Comparison of ENCODE assay signal across 11 cellular contexts in genomic region chr13:99215466-99215865, GRCh38. TPM values are rescaled to one million over a fixed set of nuclear protein-coding genes. Genes with fewer than 3 reads are reported as not detected.
DNase-seq lines count a peak whose midpoint lies in the region; ATAC-seq, FAIRE-seq and TF ChIP-seq lines count a peak whose summit lies in the region.
"Had no signal": no experiment of that assay in that cellular context is flagged by ENCODE, and none has a peak within 500 bp of the region (broad histone marks: within the 10 kb centered on the region; RNA-seq: fewer than 3 reads in every experiment).

No MANE protein-coding gene starts in this region.

- ATAC-seq in central memory CD8-positive, alpha-beta T cell (replicated peaks; ENCODE audit: extremely low read depth, poor library complexity, severe bottlenecking), result peak; percentile 72
- ATAC-seq in GM21529 (IDR thresholded peaks at IDR 0.05; ENCODE audit: unreplicated experiment) (no peak), GM18511 (IDR thresholded peaks at IDR 0.05; ENCODE audit: unreplicated experiment) (no peak)

- H3K36me3 Mint-ChIP-seq in activated CD4-positive, alpha-beta T cell treated with anti-CD3 and anti-CD28 coated beads, Interleukin-2, amount 10 ng/mL, durations not matched to agents 24 days and 14 days (ENCODE audit: low read depth), result peaks cover 23% of the 10 kb centered on the region
- peaks cover 21% of the 10 kb centered on the region for H3K36me3 Mint-ChIP-seq in central memory CD8-positive, alpha-beta T cell (ENCODE audit: insufficient read depth)

- H3K27ac ChIP-seq in KOPT-K1 (ENCODE audit: low read depth, low read length, poor library complexity, severe bottlenecking), result peak overlapping the region; percentile 87
- H3K27ac ChIP-seq: ascending aorta had no signal

- peaks cover 10% of the 10 kb centered on the region; the same call in 1 of the 2 replicates for H3K36me3 ChIP-seq in KOPT-K1 (ENCODE audit: insufficient read depth, low read length)

- peak overlapping the region; percentile 83 for H3K4me3 Mint-ChIP-seq in activated CD4-positive, alpha-beta T cell treated with anti-CD3 and anti-CD28 coated beads, Interleukin-2, amount 10 ng/mL, durations not matched to agents 24 days and 14 days
- peak overlapping the region; percentile 84 for H3K4me3 Mint-ChIP-seq in central memory CD8-positive, alpha-beta T cell

- no peak for FAIRE-seq in D721Med (lab: Jason Lieb, UNC)

- no peaks in the 10 kb centered on the region for H3K9me3 ChIP-seq in KOPT-K1 (ENCODE audit: insufficient read depth, low read length, poor library complexity, severe bottlenecking)
- H3K9me3 ChIP-seq: ascending aorta had no signal

- peak; percentile 90 for DNase-seq in activated CD4-positive, alpha-beta T cell treated with anti-CD3 and anti-CD28 coated beads, Interleukin-2, amount 10 ng/mL, durations not matched to agents 24 days and 14 days
- peak; percentile 35 to 63 for DNase-seq in central memory CD8-positive, alpha-beta T cell (ENCODE audit: low spot score in 2 of 2)
- DNase-seq in stimulated activated CD4-positive, alpha-beta T cell treated with anti-CD3 and anti-CD28 coated beads, Interleukin-2, amount 100 ng/mL, for 24 hours, result peak; percentile 57 to 58
- DNase-seq in SHP77 treated with DMSO at 0.1 percent for 48 hours (lab: John Stamatoyannopoulos, UW), result no peak
- DNase-seq in D721Med (ENCODE audit: insufficient read length, low spot score), result no peak
- DNase-seq: NCI-H1092 had no signal

- no peak for TF ChIP-seq CTCF in D721Med (IDR thresholded peaks at IDR 0.05; ENCODE audit: insufficient read depth, missing control alignments)

- intact Hi-C loops in activated CD4-positive, alpha-beta T cell treated with anti-CD3 and anti-CD28 coated beads, Interleukin-2, amount 10 ng/mL, durations not matched to agents 24 days and 14 days (cut with micrococcal nuclease), result loop anchor here (1.0 to 10.0 kb wide), 6 partner anchors 43 to 1179 kb away; partner anchors contain the start of genes GPR18 and STK24

- H3K4me1 Mint-ChIP-seq in activated CD4-positive, alpha-beta T cell treated with anti-CD3 and anti-CD28 coated beads, Interleukin-2, amount 10 ng/mL, durations not matched to agents 24 days and 14 days, result peaks cover 69% of the 10 kb centered on the region
- peaks cover 66% of the 10 kb centered on the region for H3K4me1 Mint-ChIP-seq in central memory CD8-positive, alpha-beta T cell

- no peaks in the 10 kb centered on the region for H3K27me3 Mint-ChIP-seq in activated CD4-positive, alpha-beta T cell treated with anti-CD3 and anti-CD28 coated beads, Interleukin-2, amount 10 ng/mL, durations not matched to agents 24 days and 14 days
- no peaks in the 10 kb centered on the region for H3K27me3 Mint-ChIP-seq in central memory CD8-positive, alpha-beta T cell

- H3K9me3 Mint-ChIP-seq in activated CD4-positive, alpha-beta T cell treated with anti-CD3 and anti-CD28 coated beads, Interleukin-2, amount 10 ng/mL, durations not matched to agents 24 days and 14 days, result no peaks in the 10 kb centered on the region
- no peaks in the 10 kb centered on the region for H3K9me3 Mint-ChIP-seq in central memory CD8-positive, alpha-beta T cell

- peak overlapping the region; percentile 92 for H3K27ac Mint-ChIP-seq in activated CD4-positive, alpha-beta T cell treated with anti-CD3 and anti-CD28 coated beads, Interleukin-2, amount 10 ng/mL, durations not matched to agents 24 days and 14 days
- H3K27ac Mint-ChIP-seq in central memory CD8-positive, alpha-beta T cell (ENCODE audit: low read depth), result peak overlapping the region; percentile 89

RNA-seq across cellular contexts. Expression of gene UBAC2, which starts 14.8 kb away (rescaled TPM):
- 52.6 and 52.8 TPM in 2 replicates for total RNA-seq in activated CD4-positive, alpha-beta T cell treated with anti-CD3 and anti-CD28 coated beads, Interleukin-2, amount 10 ng/mL, durations not matched to agents 24 days and 14 days

RNA-seq across cellular contexts. Expression of gene GPR18, which starts 42.7 kb away (rescaled TPM):
- 5.9 and 6.3 TPM in 2 replicates for total RNA-seq in activated CD4-positive, alpha-beta T cell treated with anti-CD3 and anti-CD28 coated beads, Interleukin-2, amount 10 ng/mL, durations not matched to agents 24 days and 14 days
- total RNA-seq: ascending aorta, fibroblast of villous mesenchyme had no signal

Comparison
In these comparisons a context has a peak if more than half of its experiments do, and no peak if none do; other contexts are left out.
1. DNase-seq: peak in activated CD4-positive, alpha-beta T cell treated with anti-CD3 and anti-CD28 coated beads, Interleukin-2, amount 10 ng/mL, durations not matched to agents 24 days and 14 days (single experiment), central memory CD8-positive, alpha-beta T cell (2 of 2) and stimulated activated CD4-positive, alpha-beta T cell treated with anti-CD3 and anti-CD28 coated beads, Interleukin-2, amount 100 ng/mL, for 24 hours (2 of 2); none in SHP77 treated with DMSO at 0.1 percent for 48 hours (single experiment) and D721Med (single experiment).